ENCODE assay signal across 8 cellular contexts in genomic region chr1:97919568-97920261, GRCh38.
DNase-seq lines count a peak whose midpoint lies in the region; ATAC-seq and TF ChIP-seq lines count a peak whose summit lies in the region.

No MANE protein-coding gene starts in this region.

- H3K9me3 Mint-ChIP-seq in nephron, result no peaks in the 10 kb centered on the region

- no peaks in the 10 kb centered on the region for H3K36me3 Mint-ChIP-seq in nephron (ENCODE audit: low read depth)

- DNase-seq in EL, result peak; percentile 32
- peak; percentile 33 for DNase-seq in MV-4-11 (lab: John Stamatoyannopoulos, UW)
- DNase-seq in coronary artery (ENCODE audit: low spot score), result no peak
- DNase-seq in NCI-H526 treated with DMSO at 0.1 percent for 48 hours (lab: John Stamatoyannopoulos, UW), result no peak
- DNase-seq in head of caudate nucleus, result no peak

- H3K27ac Mint-ChIP-seq in nephron, result peak overlapping the region; percentile 73 to 93 (median 92)

- TF ChIP-seq CTCF in coronary artery (IDR thresholded peaks at IDR 0.05) (no peak), nephron (IDR thresholded peaks at IDR 0.05; ENCODE audit: unreplicated experiment in 3 of 3) (no peak)

- peak overlapping the region; percentile 92 for H3K4me3 ChIP-seq in coronary artery

- H3K27me3 Mint-ChIP-seq in nephron (ENCODE audit: low read depth), result peaks cover 22% of the 10 kb centered on the region

- peak overlapping the region; percentile 89 to 95 (median 91) for H3K4me3 Mint-ChIP-seq in nephron

- ATAC-seq in HG03342 (IDR thresholded peaks at IDR 0.05; ENCODE audit: unreplicated experiment) (no peak), GM21825 (IDR thresholded peaks at IDR 0.05; ENCODE audit: unreplicated experiment) (no peak)

- H3K4me1 Mint-ChIP-seq in nephron, result peaks cover 9% of the 10 kb centered on the region

- intact Hi-C loops in head of caudate nucleus (cut with DNase I), result loop anchor here (10.0 kb wide), 2 partner anchors 135 to 775 kb away; no protein-coding TSS in a partner anchor

- peak overlapping the region; percentile 96 for H3K27ac ChIP-seq in coronary artery

Comparison
In these comparisons a context has a peak if more than half of its experiments do, and no peak if none do; other contexts are left out.
1. DNase-seq: peak in EL (single experiment) and MV-4-11 (single experiment); none in coronary artery (single experiment), NCI-H526 treated with DMSO at 0.1 percent for 48 hours (single experiment) and head of caudate nucleus (0 of 42).